8 cellular contexts compared by ENCODE assay signal in the genomic region with DNA sequence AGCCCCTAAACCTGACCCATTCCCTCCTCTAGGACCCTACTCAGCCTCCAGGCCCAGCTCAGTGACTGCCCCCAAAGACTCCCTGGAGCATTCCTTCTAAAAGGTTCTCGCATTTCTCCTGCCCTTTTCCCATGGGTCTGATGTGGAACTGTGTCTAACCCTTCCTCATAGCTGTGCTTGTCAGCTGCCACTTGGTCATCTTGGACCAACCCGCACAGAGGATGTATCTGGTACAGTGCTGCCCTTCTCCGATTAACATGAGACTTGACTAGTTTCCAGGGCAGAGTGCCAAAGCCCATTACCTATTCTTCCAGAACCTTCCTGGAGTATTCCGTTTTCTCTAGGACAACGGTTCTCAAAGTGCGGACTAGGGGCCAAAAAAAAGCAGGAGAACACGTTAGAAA. TPM values are rescaled to one million over a fixed set of nuclear protein-coding genes. Genes with fewer than 3 reads are reported as not detected.
DNase-seq lines count a peak whose midpoint lies in the region; ATAC-seq, FAIRE-seq and TF ChIP-seq lines count a peak whose summit lies in the region.

No MANE protein-coding gene starts in this region.

- peak overlapping the region; percentile 95 for H3K27ac Mint-ChIP-seq in activated naive CD8-positive, alpha-beta T cell treated with anti-CD3 and anti-CD28 coated beads, Interleukin-2, amount 10 ng/mL, durations not matched to agents 7 days and 5 days

- no peak for ATAC-seq in activated naive CD8-positive, alpha-beta T cell treated with anti-CD3 and anti-CD28 coated beads, Interleukin-2, amount 10 ng/mL, durations not matched to agents 7 days and 5 days (ENCODE audit: low read depth)
- ATAC-seq in HG02678 (IDR thresholded peaks at IDR 0.05; ENCODE audit: unreplicated experiment): no peak
- ATAC-seq in GM21786 (IDR thresholded peaks at IDR 0.05; ENCODE audit: unreplicated experiment): no peak

- 32 to 53% (median 35%) methylated on average over 7 of the region's 7 CpGs for WGBS in small intestine, 3 donors

- DNase-seq in BE2C (peak; percentile 5), HFF-Myc (ENCODE audit: extremely low read depth, low read depth) (no peak), small intestine (no peak), ACHN (no peak)
- no peak for DNase-seq in activated naive CD8-positive, alpha-beta T cell treated with anti-CD3 and anti-CD28 coated beads, Interleukin-2, amount 10 ng/mL, durations not matched to agents 7 days and 5 days

- H3K27ac ChIP-seq in small intestine (ENCODE audit: low read depth in 1 of 2, low read length in 1 of 2): peak overlapping the region; percentile 98 to 99

- H3K36me3 Mint-ChIP-seq in activated naive CD8-positive, alpha-beta T cell treated with anti-CD3 and anti-CD28 coated beads, Interleukin-2, amount 10 ng/mL, durations not matched to agents 7 days and 5 days: peaks cover 15% of the 10 kb centered on the region

- FAIRE-seq in small intestine (lab: Jason Lieb, UNC): no peak

- H3K27me3 ChIP-seq in BE2C (no peaks in the 10 kb centered on the region), small intestine (ENCODE audit: control insufficient read depth in 2 of 2, insufficient read depth in 2 of 2, low read length in 2 of 2) (no peaks in the 10 kb centered on the region)

- H3K9me3 ChIP-seq in BE2C (no peaks in the 10 kb centered on the region), small intestine (ENCODE audit: control insufficient read depth, low read depth) (no peaks in the 10 kb centered on the region)

- H3K4me1 ChIP-seq in BE2C (no peaks in the 10 kb centered on the region; the same call in 1 of the 2 replicates), small intestine (ENCODE audit: control insufficient read depth in 2 of 2, insufficient read depth in 1 of 2, low read depth in 1 of 2, low read length in 1 of 2) (peaks cover 0 to 9% of the 10 kb centered on the region in 2 donors)

- peaks cover 7% of the 10 kb centered on the region for H3K9me3 Mint-ChIP-seq in activated naive CD8-positive, alpha-beta T cell treated with anti-CD3 and anti-CD28 coated beads, Interleukin-2, amount 10 ng/mL, durations not matched to agents 7 days and 5 days

- in situ Hi-C loops in ACHN (cut with HindIII; ENCODE audit: low pct_ligation_motif_present, low pct_unique_long_range_greater_than_20kb, low sequenced_read_pairs): no loop called here

- POLR2A ChIA-PET in activated naive CD8-positive, alpha-beta T cell treated with anti-CD3 and anti-CD28 coated beads, Interleukin-2, amount 10 ng/mL, durations not matched to agents 7 days and 5 days (lab: Charles Lee): interaction anchor here (0.6 to 1.9 kb wide), 13 partner anchors 8 to 476 kb away, joined by 3 to 12 read pairs (median 3); a partner anchor contains a TSS

- H3K4me3 Mint-ChIP-seq in activated naive CD8-positive, alpha-beta T cell treated with anti-CD3 and anti-CD28 coated beads, Interleukin-2, amount 10 ng/mL, durations not matched to agents 7 days and 5 days: peak overlapping the region; percentile 84

- TF ChIP-seq CTCF in BE2C (IDR thresholded peaks at IDR 0.05; ENCODE audit: low read depth, low read length): no peak
- TF ChIP-seq CTCF in HFF-Myc (IDR thresholded peaks at IDR 0.05; ENCODE audit: low read depth, low read length, missing control alignments): no peak

- no peaks in the 10 kb centered on the region for H3K27me3 Mint-ChIP-seq in activated naive CD8-positive, alpha-beta T cell treated with anti-CD3 and anti-CD28 coated beads, Interleukin-2, amount 10 ng/mL, durations not matched to agents 7 days and 5 days

- H3K4me3 ChIP-seq in BE2C (ENCODE audit: low read depth, low read length) (peak overlapping the region; percentile 74), HFF-Myc (replicated peaks; ENCODE audit: low read depth, low read length) (peak overlapping the region; percentile 66), iPS-11a (ENCODE audit: low read depth, low read length) (peak overlapping the region; percentile 78), small intestine (ENCODE audit: low read depth in 1 of 2, low read length in 2 of 2) (peak overlapping the region; percentile 83 to 89)

- H3K4me1 Mint-ChIP-seq in activated naive CD8-positive, alpha-beta T cell treated with anti-CD3 and anti-CD28 coated beads, Interleukin-2, amount 10 ng/mL, durations not matched to agents 7 days and 5 days: peaks cover 26% of the 10 kb centered on the region

- H3K36me3 ChIP-seq in BE2C (no peaks in the 10 kb centered on the region), small intestine (ENCODE audit: control insufficient read depth in 2 of 2, insufficient read depth in 2 of 2, low read length in 2 of 2) (no peaks in the 10 kb centered on the region)

RNA-seq across cellular contexts. Expression of a gene that starts 0.5 kb away (rescaled TPM):
- 11.0 TPM for polyA plus RNA-seq in BE2C (2012; ENCODE audit: insufficient read depth, insufficient read length, low read depth)
- total RNA-seq in activated naive CD8-positive, alpha-beta T cell treated with anti-CD3 and anti-CD28 coated beads, Interleukin-2, amount 10 ng/mL, durations not matched to agents 7 days and 5 days: 10 to 100 TPM; 32.9 to 33.0 TPM
- 10 to 100 TPM; 45.4 to 60.8 (median 46.7) TPM for polyA plus RNA-seq in small intestine

RNA-seq across cellular contexts. Expression of a gene that starts 50.7 kb away (rescaled TPM):
- 6.1 TPM for polyA plus RNA-seq in BE2C (2012; ENCODE audit: insufficient read depth, insufficient read length, low read depth)
- 10 to 100 TPM; 20.8 to 22.4 TPM for total RNA-seq in activated naive CD8-positive, alpha-beta T cell treated with anti-CD3 and anti-CD28 coated beads, Interleukin-2, amount 10 ng/mL, durations not matched to agents 7 days and 5 days
- polyA plus RNA-seq in small intestine: 10 to 100 TPM; 15.9 to 37.2 (median 16.8) TPM
